8 cellular contexts compared by ENCODE assay signal in genomic region chr1:11650331-11650991, GRCh38. TPM values are rescaled to one million over a fixed set of nuclear protein-coding genes. Genes with fewer than 3 reads are reported as not detected.
DNase-seq lines count a peak whose midpoint lies in the region; ATAC-seq, FAIRE-seq and TF ChIP-seq lines count a peak whose summit lies in the region.

No MANE protein-coding gene starts in this region.

- TF ChIP-seq POLR2A in tibial nerve (IDR thresholded peaks at IDR 0.05), result no peak

- H3K36me3 ChIP-seq in BJ (ENCODE audit: control insufficient read depth, insufficient read depth, low read length), result no peaks in the 10 kb centered on the region
- H3K36me3 ChIP-seq in SJCRH30, result no peaks in the 10 kb centered on the region
- no peaks in the 10 kb centered on the region for H3K36me3 ChIP-seq in pancreas
- H3K36me3 ChIP-seq in tibial nerve, result no peaks in the 10 kb centered on the region

- DNase-seq in BJ (ENCODE audit: low read depth) (no peak), SJCRH30 (peak; percentile 80 to 82), activated gamma-delta T cell treated with Interleukin-2 at 50 U/mL for 16 hours (peak; percentile 79), glomerular endothelial cell (ENCODE audit: extremely low read depth, low read depth, low spot score) (peak; percentile 10), pancreas (peak; percentile 91 to 97 (median 94)), tibial nerve (ENCODE audit: low spot score in 2 of 2) (peak; percentile 28 to 55)

- no peak overlapping the region for H3K4me3 ChIP-seq in BJ (ENCODE audit: low read depth, low read length)
- H3K4me3 ChIP-seq in SJCRH30, result no peak overlapping the region
- H3K4me3 ChIP-seq in pancreas, result peak overlapping the region in 3 of 4 donors; percentile 23 to 37 (median 37)
- peak overlapping the region in 1 of 4 donors; percentile 13 for H3K4me3 ChIP-seq in tibial nerve

- POLR2A ChIA-PET in BJ (lab: Charles Lee), result no interaction called here

- H3K27me3 ChIP-seq in BJ (ENCODE audit: control insufficient read depth, insufficient read depth, low read length), result peaks cover 6% of the 10 kb centered on the region
- peaks cover 24% of the 10 kb centered on the region for H3K27me3 ChIP-seq in SJCRH30
- no peaks in the 10 kb centered on the region for H3K27me3 ChIP-seq in pancreas
- H3K27me3 ChIP-seq in tibial nerve, result peaks cover 0 to 11% of the 10 kb centered on the region in 2 donors

- intact Hi-C loops in pancreas (cut with DNase I), result loop anchor here in 2 of 3 donors (5.0 to 10.0 kb wide), 2 partner anchors 67 to 74 kb away; no protein-coding TSS in a partner anchor

- peak; percentile 61 for TF ChIP-seq CTCF in BJ (IDR thresholded peaks at IDR 0.05; ENCODE audit: insufficient read depth, low read depth, low read length)
- peak; percentile 44 to 65 (median 57) for TF ChIP-seq CTCF in pancreas (IDR thresholded peaks at IDR 0.05)
- peak; percentile 48 to 89 (median 69) for TF ChIP-seq CTCF in tibial nerve (IDR thresholded peaks at IDR 0.05)

- FAIRE-seq in pancreas (lab: Jason Lieb, UNC), result no peak

- 4% methylated on average over 43 to 47 of the region's 47 CpGs for WGBS in pancreas, 2 donors
- 11 to 24% methylated on average over 17 to 43 of the region's 47 CpGs for WGBS in tibial nerve, 2 donors

- H3K9me3 ChIP-seq in SJCRH30 (replicated peaks) (no peaks in the 10 kb centered on the region), pancreas (no peaks in the 10 kb centered on the region), tibial nerve (no peaks in the 10 kb centered on the region)

- ATAC-seq in HG02798 (IDR thresholded peaks at IDR 0.05; ENCODE audit: poor library complexity, unreplicated experiment) (peak; percentile 36), pancreas (peak; percentile 68 to 77 (median 72)), HG03342 (IDR thresholded peaks at IDR 0.05; ENCODE audit: unreplicated experiment) (no peak)

- CTCF ChIA-PET in BJ (lab: Yijun Ruan, JAX), result interaction anchor here (0.6 to 11.6 kb wide), 17 partner anchors 9 to 614 kb away, joined by 3 to 192 read pairs (median 5); partner anchors contain the start of gene FBXO6

- H3K4me1 ChIP-seq in SJCRH30 (no peaks in the 10 kb centered on the region), pancreas (peaks cover 5 to 32% (median 21%) of the 10 kb centered on the region in 3 donors), tibial nerve (peaks cover 0 to 79% (median 36%) of the 10 kb centered on the region in 4 donors)

- TF ChIP-seq EP300 in tibial nerve (IDR thresholded peaks at IDR 0.05), result peak in 1 of 2 donors; percentile 8

- H3K27ac ChIP-seq in SJCRH30 (no peak overlapping the region), pancreas (peak overlapping the region; percentile 73 to 91 (median 78)), tibial nerve (peak overlapping the region in 3 of 4 donors; percentile 18 to 89 (median 51))

RNA-seq across cellular contexts. Expression of gene FBXO2, which starts 3.8 kb away (rescaled TPM):
- polyA plus RNA-seq in BJ (2011; rRNA removed) (1.5 and 2.2 TPM in 2 replicates), pancreas (10 to 100 TPM; 25.3 to 58.6 TPM)
- polyA minus RNA-seq in BJ (2011; rRNA and poly(A)+ RNA removed), result 0.24 and 0.77 TPM in 2 replicates
- total RNA-seq in SJCRH30 (2014; rRNA removed; shearing (Covaris generic)), result not detected in 2 replicates
- total RNA-seq in glomerular endothelial cell (0.12 and 0.92 TPM in 2 replicates), pancreas (10 to 100 TPM; 27.5 to 75.6 (median 43.7) TPM), tibial nerve (10 to 100 TPM in 3 of 4 donors, 1 to 10 TPM in 1; 7.5 to 21.0 (median 15.6) TPM)

RNA-seq across cellular contexts. Expression of gene FBXO44, which starts 4.2 kb away (rescaled TPM):
- 15.1 and 24.4 TPM in 2 replicates for polyA plus RNA-seq in BJ (2011; rRNA removed)
- 12.1 and 12.4 TPM in 2 replicates for polyA minus RNA-seq in BJ (2011; rRNA and poly(A)+ RNA removed)
- not detected in 2 replicates for total RNA-seq in SJCRH30 (2014; rRNA removed; shearing (Covaris generic))
- total RNA-seq in glomerular endothelial cell, result 12.4 and 15.2 TPM in 2 replicates
- 10 to 100 TPM; 12.1 to 19.0 (median 14.8) TPM for total RNA-seq in pancreas
- 10 to 100 TPM; 36.9 to 54.6 TPM for polyA plus RNA-seq in pancreas
- total RNA-seq in tibial nerve, result 10 to 100 TPM; 24.1 to 59.4 (median 35.7) TPM

RNA-seq across cellular contexts. Expression of gene FBXO6, which starts 13.5 kb away (rescaled TPM):
- polyA plus RNA-seq in BJ (2011; rRNA removed) (14.0 and 19.0 TPM in 2 replicates), pancreas (1 to 10 TPM; 7.7 TPM)
- polyA minus RNA-seq in BJ (2011; rRNA and poly(A)+ RNA removed), result 4.5 and 10.9 TPM in 2 replicates
- total RNA-seq in SJCRH30 (2014; rRNA removed; shearing (Covaris generic)), result not detected in 2 replicates
- total RNA-seq in glomerular endothelial cell (9.0 and 12.4 TPM in 2 replicates), pancreas (1 to 10 TPM; 4.8 to 8.0 (median 6.9) TPM), tibial nerve (10 to 100 TPM in 3 of 4 donors, 1 to 10 TPM in 1; 9.6 to 18.2 (median 13.8) TPM)

RNA-seq across cellular contexts. Expression of gene MAD2L2, which starts 30.5 kb away (rescaled TPM):
- polyA plus RNA-seq in BJ (2011; rRNA removed) (49.5 and 77.1 TPM in 2 replicates), pancreas (10 to 100 TPM; 24.5 to 27.0 TPM)
- polyA minus RNA-seq in BJ (2011; rRNA and poly(A)+ RNA removed), result 29.9 and 44.6 TPM in 2 replicates
- 172 and 174 TPM in 2 replicates for total RNA-seq in SJCRH30 (2014; rRNA removed; shearing (Covaris generic))
- total RNA-seq in glomerular endothelial cell (30.0 and 35.1 TPM in 2 replicates), pancreas (10 to 100 TPM; 15.6 to 23.7 (median 20.2) TPM), tibial nerve (10 to 100 TPM; 28.2 to 56.1 (median 32.3) TPM)

RNA-seq across cellular contexts. Expression of gene DRAXIN, which starts 41.0 kb away (rescaled TPM):
- polyA plus RNA-seq in BJ (2011; rRNA removed) (0.01 TPM in 1 of 2 replicates, not detected in the other), pancreas (under 1 TPM; under 0.01 TPM)
- polyA minus RNA-seq in BJ (2011; rRNA and poly(A)+ RNA removed), result under 0.01 TPM in 1 of 2 replicates, not detected in the other
- 7.1 and 8.0 TPM in 2 replicates for total RNA-seq in SJCRH30 (2014; rRNA removed; shearing (Covaris generic))
- total RNA-seq in glomerular endothelial cell (0.29 and 0.68 TPM in 2 replicates), pancreas (under 1 TPM in 5 of 6 donors, not detected in 1; 0.03 to 0.09 (median 0.03) TPM), tibial nerve (1 to 10 TPM in 1 of 4 donors, under 1 TPM in 2, not detected in 1; under 0.01 to 1.2 (median 0.20) TPM)

Comparison
In these comparisons a context has a peak if more than half of its experiments do, and no peak if none do; other contexts are left out.
1. H3K4me3 ChIP-seq: peak in pancreas (3 of 4); none in BJ (single experiment) and SJCRH30 (single experiment).
2. RNA of gene FBXO44, which starts 4.2 kb away (total RNA-seq): 24.1 to 59.4 TPM in tibial nerve, 12.1 to 19.0 TPM in pancreas and 12.4 to 15.2 TPM in glomerular endothelial cell; not detected in SJCRH30; every median in the first group is over 10 times any median in the second.
3. Peak in every context shown above with its lines, with median percentiles within 50 percentile points of each other: CTCF ChIP-seq.